In genomic region chr19:3984908-3985642, GRCh38 we compare ENCODE assay signal across 1 cellular context.
TF ChIP-seq lines count a peak whose summit lies in the region.

TSS of gene EEF2 (minus strand) at chr19:3985463. CDS start at chr19:3985380, 83 bp downstream.

TF ChIP-seq in HepG2, 621 proteins besides CTCF, POLR2A, EP300 and RAD21 (continued from another document and continues in another):
- TF ChIP-seq, protein P1, sequence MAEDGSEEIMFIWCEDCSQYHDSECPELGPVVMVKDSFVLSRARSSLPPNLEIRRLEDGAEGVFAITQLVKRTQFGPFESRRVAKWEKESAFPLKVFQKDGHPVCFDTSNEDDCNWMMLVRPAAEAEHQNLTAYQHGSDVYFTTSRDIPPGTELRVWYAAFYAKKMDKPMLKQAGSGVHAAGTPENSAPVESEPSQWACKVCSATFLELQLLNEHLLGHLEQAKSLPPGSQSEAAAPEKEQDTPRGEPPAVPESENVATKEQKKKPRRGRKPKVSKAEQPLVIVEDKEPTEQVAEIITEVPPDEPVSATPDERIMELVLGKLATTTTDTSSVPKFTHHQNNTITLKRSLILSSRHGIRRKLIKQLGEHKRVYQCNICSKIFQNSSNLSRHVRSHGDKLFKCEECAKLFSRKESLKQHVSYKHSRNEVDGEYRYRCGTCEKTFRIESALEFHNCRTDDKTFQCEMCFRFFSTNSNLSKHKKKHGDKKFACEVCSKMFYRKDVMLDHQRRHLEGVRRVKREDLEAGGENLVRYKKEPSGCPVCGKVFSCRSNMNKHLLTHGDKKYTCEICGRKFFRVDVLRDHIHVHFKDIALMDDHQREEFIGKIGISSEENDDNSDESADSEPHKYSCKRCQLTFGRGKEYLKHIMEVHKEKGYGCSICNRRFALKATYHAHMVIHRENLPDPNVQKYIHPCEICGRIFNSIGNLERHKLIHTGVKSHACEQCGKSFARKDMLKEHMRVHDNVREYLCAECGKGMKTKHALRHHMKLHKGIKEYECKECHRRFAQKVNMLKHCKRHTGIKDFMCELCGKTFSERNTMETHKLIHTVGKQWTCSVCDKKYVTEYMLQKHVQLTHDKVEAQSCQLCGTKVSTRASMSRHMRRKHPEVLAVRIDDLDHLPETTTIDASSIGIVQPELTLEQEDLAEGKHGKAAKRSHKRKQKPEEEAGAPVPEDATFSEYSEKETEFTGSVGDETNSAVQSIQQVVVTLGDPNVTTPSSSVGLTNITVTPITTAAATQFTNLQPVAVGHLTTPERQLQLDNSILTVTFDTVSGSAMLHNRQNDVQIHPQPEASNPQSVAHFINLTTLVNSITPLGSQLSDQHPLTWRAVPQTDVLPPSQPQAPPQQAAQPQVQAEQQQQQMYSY (CRISPR knock-in tag; IDR thresholded peaks at IDR 0.05): no peak
- TF ChIP-seq NR2F1 (CRISPR knock-in tag; IDR thresholded peaks at IDR 0.05) (no peak), HNRNPLL (IDR thresholded peaks at IDR 0.05; ENCODE audit: low read depth, low read length, poor library complexity, severe bottlenecking) (peak; percentile 52), TEAD3 (CRISPR knock-in tag; optimal IDR thresholded peaks at IDR 0.05; ENCODE audit: borderline replicate concordance) (peak; percentile 49), ZNF670 (CRISPR knock-in tag; IDR thresholded peaks at IDR 0.05; ENCODE audit: borderline replicate concordance) (no peak), E2F2 (CRISPR knock-in tag; IDR thresholded peaks at IDR 0.05; ENCODE audit: borderline replicate concordance) (no peak; the same call in 1 of the 2 replicates), ADNP (CRISPR knock-in tag; IDR thresholded peaks at IDR 0.05) (no peak), ZNF646 (CRISPR knock-in tag; IDR thresholded peaks at IDR 0.05) (no peak), ZNF720 (CRISPR knock-in tag; IDR thresholded peaks at IDR 0.05) (no peak), ZNF878 (CRISPR knock-in tag; IDR thresholded peaks at IDR 0.05) (peak; percentile 66; the same call in 1 of the 2 replicates), ZSCAN22 (CRISPR knock-in tag; IDR thresholded peaks at IDR 0.05) (no peak), TCF7L2 (IDR thresholded peaks at IDR 0.05; ENCODE audit: low read depth, low read length) (no peak), NFYC (CRISPR knock-in tag; IDR thresholded peaks at IDR 0.05) (no peak), SOX6 (IDR thresholded peaks at IDR 0.05) (no peak), SOX6 (CRISPR knock-in tag; IDR thresholded peaks at IDR 0.05) (peak; percentile 32; the same call in 1 of the 2 replicates), ZNF232 (CRISPR knock-in tag; IDR thresholded peaks at IDR 0.05; ENCODE audit: borderline replicate concordance) (peak; percentile 24; the same call in 1 of the 2 replicates), TBL1XR1 (IDR thresholded peaks at IDR 0.05; ENCODE audit: borderline replicate concordance, low read length, partially characterized antibody) (peak; percentile 72)
- TF ChIP-seq, protein P2, sequence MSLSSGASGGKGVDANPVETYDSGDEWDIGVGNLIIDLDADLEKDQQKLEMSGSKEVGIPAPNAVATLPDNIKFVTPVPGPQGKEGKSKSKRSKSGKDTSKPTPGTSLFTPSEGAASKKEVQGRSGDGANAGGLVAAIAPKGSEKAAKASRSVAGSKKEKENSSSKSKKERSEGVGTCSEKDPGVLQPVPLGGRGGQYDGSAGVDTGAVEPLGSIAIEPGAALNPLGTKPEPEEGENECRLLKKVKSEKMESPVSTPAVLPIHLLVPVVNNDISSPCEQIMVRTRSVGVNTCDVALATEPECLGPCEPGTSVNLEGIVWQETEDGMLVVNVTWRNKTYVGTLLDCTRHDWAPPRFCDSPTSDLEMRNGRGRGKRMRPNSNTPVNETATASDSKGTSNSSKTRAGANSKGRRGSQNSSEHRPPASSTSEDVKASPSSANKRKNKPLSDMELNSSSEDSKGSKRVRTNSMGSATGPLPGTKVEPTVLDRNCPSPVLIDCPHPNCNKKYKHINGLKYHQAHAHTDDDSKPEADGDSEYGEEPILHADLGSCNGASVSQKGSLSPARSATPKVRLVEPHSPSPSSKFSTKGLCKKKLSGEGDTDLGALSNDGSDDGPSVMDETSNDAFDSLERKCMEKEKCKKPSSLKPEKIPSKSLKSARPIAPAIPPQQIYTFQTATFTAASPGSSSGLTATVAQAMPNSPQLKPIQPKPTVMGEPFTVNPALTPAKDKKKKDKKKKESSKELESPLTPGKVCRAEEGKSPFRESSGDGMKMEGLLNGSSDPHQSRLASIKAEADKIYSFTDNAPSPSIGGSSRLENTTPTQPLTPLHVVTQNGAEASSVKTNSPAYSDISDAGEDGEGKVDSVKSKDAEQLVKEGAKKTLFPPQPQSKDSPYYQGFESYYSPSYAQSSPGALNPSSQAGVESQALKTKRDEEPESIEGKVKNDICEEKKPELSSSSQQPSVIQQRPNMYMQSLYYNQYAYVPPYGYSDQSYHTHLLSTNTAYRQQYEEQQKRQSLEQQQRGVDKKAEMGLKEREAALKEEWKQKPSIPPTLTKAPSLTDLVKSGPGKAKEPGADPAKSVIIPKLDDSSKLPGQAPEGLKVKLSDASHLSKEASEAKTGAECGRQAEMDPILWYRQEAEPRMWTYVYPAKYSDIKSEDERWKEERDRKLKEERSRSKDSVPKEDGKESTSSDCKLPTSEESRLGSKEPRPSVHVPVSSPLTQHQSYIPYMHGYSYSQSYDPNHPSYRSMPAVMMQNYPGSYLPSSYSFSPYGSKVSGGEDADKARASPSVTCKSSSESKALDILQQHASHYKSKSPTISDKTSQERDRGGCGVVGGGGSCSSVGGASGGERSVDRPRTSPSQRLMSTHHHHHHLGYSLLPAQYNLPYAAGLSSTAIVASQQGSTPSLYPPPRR (CRISPR knock-in tag; IDR thresholded peaks at IDR 0.05; ENCODE audit: borderline replicate concordance): peak; percentile 48; the same call in 1 of the 2 replicates
- TF ChIP-seq, protein P3, sequence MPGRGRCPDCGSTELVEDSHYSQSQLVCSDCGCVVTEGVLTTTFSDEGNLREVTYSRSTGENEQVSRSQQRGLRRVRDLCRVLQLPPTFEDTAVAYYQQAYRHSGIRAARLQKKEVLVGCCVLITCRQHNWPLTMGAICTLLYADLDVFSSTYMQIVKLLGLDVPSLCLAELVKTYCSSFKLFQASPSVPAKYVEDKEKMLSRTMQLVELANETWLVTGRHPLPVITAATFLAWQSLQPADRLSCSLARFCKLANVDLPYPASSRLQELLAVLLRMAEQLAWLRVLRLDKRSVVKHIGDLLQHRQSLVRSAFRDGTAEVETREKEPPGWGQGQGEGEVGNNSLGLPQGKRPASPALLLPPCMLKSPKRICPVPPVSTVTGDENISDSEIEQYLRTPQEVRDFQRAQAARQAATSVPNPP (CRISPR knock-in tag; IDR thresholded peaks at IDR 0.05): 0 out of 2 replicates have a peak, but pooled peaks have one; percentile 75
- TF ChIP-seq, protein P4, sequence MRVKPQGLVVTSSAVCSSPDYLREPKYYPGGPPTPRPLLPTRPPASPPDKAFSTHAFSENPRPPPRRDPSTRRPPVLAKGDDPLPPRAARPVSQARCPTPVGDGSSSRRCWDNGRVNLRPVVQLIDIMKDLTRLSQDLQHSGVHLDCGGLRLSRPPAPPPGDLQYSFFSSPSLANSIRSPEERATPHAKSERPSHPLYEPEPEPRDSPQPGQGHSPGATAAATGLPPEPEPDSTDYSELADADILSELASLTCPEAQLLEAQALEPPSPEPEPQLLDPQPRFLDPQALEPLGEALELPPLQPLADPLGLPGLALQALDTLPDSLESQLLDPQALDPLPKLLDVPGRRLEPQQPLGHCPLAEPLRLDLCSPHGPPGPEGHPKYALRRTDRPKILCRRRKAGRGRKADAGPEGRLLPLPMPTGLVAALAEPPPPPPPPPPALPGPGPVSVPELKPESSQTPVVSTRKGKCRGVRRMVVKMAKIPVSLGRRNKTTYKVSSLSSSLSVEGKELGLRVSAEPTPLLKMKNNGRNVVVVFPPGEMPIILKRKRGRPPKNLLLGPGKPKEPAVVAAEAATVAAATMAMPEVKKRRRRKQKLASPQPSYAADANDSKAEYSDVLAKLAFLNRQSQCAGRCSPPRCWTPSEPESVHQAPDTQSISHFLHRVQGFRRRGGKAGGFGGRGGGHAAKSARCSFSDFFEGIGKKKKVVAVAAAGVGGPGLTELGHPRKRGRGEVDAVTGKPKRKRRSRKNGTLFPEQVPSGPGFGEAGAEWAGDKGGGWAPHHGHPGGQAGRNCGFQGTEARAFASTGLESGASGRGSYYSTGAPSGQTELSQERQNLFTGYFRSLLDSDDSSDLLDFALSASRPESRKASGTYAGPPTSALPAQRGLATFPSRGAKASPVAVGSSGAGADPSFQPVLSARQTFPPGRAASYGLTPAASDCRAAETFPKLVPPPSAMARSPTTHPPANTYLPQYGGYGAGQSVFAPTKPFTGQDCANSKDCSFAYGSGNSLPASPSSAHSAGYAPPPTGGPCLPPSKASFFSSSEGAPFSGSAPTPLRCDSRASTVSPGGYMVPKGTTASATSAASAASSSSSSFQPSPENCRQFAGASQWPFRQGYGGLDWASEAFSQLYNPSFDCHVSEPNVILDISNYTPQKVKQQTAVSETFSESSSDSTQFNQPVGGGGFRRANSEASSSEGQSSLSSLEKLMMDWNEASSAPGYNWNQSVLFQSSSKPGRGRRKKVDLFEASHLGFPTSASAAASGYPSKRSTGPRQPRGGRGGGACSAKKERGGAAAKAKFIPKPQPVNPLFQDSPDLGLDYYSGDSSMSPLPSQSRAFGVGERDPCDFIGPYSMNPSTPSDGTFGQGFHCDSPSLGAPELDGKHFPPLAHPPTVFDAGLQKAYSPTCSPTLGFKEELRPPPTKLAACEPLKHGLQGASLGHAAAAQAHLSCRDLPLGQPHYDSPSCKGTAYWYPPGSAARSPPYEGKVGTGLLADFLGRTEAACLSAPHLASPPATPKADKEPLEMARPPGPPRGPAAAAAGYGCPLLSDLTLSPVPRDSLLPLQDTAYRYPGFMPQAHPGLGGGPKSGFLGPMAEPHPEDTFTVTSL (CRISPR knock-in tag; IDR thresholded peaks at IDR 0.05; ENCODE audit: borderline replicate concordance): no peak
- TF ChIP-seq, protein P5, sequence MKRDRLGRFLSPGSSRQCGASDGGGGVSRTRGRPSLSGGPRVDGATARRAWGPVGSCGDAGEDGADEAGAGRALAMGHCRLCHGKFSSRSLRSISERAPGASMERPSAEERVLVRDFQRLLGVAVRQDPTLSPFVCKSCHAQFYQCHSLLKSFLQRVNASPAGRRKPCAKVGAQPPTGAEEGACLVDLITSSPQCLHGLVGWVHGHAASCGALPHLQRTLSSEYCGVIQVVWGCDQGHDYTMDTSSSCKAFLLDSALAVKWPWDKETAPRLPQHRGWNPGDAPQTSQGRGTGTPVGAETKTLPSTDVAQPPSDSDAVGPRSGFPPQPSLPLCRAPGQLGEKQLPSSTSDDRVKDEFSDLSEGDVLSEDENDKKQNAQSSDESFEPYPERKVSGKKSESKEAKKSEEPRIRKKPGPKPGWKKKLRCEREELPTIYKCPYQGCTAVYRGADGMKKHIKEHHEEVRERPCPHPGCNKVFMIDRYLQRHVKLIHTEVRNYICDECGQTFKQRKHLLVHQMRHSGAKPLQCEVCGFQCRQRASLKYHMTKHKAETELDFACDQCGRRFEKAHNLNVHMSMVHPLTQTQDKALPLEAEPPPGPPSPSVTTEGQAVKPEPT (CRISPR knock-in tag; IDR thresholded peaks at IDR 0.05; ENCODE audit: low read depth): peak; percentile 62; the same call in 1 of the 2 replicates
- TF ChIP-seq, protein P6, sequence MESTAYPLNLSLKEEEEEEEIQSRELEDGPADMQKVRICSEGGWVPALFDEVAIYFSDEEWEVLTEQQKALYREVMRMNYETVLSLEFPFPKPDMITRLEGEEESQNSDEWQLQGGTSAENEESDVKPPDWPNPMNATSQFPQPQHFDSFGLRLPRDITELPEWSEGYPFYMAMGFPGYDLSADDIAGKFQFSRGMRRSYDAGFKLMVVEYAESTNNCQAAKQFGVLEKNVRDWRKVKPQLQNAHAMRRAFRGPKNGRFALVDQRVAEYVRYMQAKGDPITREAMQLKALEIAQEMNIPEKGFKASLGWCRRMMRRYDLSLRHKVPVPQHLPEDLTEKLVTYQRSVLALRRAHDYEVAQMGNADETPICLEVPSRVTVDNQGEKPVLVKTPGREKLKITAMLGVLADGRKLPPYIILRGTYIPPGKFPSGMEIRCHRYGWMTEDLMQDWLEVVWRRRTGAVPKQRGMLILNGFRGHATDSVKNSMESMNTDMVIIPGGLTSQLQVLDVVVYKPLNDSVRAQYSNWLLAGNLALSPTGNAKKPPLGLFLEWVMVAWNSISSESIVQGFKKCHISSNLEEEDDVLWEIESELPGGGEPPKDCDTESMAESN (CRISPR knock-in tag; conservative IDR thresholded peaks at IDR 0.05): peak; percentile 89
